ENCODE assay signal across 10 cellular contexts in genomic region chr12:25054076-25054782, GRCh38.
DNase-seq lines count a peak whose midpoint lies in the region; ATAC-seq and TF ChIP-seq lines count a peak whose summit lies in the region.
"Had no signal": no experiment of that assay in that cellular context is flagged by ENCODE, and none has a peak within 500 bp of the region (broad histone marks: within the 10 kb centered on the region; RNA-seq: fewer than 3 reads in every experiment).

No MANE protein-coding gene starts in this region.

- RAD21 ChIA-PET in HCT116 (lab: Charles Lee; ENCODE audit: low non-redundant PET in 1 of 2, low total read pairs in 2 of 2, uncharacterized antibody in 2 of 2, unreplicated experiment in 2 of 2), result no interaction called here

- peak overlapping the region; percentile 39 for H2AFZ ChIP-seq in HCT116 (ENCODE audit: low read depth, low read length, poor library complexity, severe bottlenecking)

- BruUV-seq in HCT116 (replicated peaks; lab: Mats Ljungman, UMichigan), result no TSS peak

- H3K27ac Mint-ChIP-seq in CD14-positive monocyte (peak overlapping the region; percentile 48 to 96 (median 85)), memory B cell (peak overlapping the region; percentile 96)
- peak overlapping the region; percentile 95 to 100 for H3K27ac Mint-ChIP-seq in activated naive CD4-positive, alpha-beta T cell treated with anti-CD3 and anti-CD28 coated beads, Interleukin-2, amount 50 U/mL, for 72 hours

- ATAC-seq in HCT116, result no peak
- ATAC-seq in activated naive CD4-positive, alpha-beta T cell treated with anti-CD3 and anti-CD28 coated beads, Interleukin-2, amount 50 U/mL, for 72 hours, result peak in 1 of 2 donors; percentile 16
- ATAC-seq in memory B cell (ENCODE audit: low read depth), result no peak
- no peak for ATAC-seq in GM18870 (IDR thresholded peaks at IDR 0.05; ENCODE audit: unreplicated experiment)
- ATAC-seq in HG03095 (IDR thresholded peaks at IDR 0.05; ENCODE audit: unreplicated experiment), result no peak
- no peak for ATAC-seq in GM21390 (IDR thresholded peaks at IDR 0.05; ENCODE audit: unreplicated experiment)
- ATAC-seq: Panc1 had no signal

- H3K4me1 Mint-ChIP-seq in CD14-positive monocyte, result peaks cover 56% of the 10 kb centered on the region
- H3K4me1 Mint-ChIP-seq in memory B cell, result peaks cover 47% of the 10 kb centered on the region

- H3K36me3 Mint-ChIP-seq in CD14-positive monocyte, result peaks cover 1 to 3% of the 10 kb centered on the region in 2 donors
- peaks cover 7 to 17% of the 10 kb centered on the region in 2 donors for H3K36me3 Mint-ChIP-seq in activated naive CD4-positive, alpha-beta T cell treated with anti-CD3 and anti-CD28 coated beads, Interleukin-2, amount 50 U/mL, for 72 hours
- H3K36me3 Mint-ChIP-seq in memory B cell, result peaks cover 8% of the 10 kb centered on the region

- H3K4me2 ChIP-seq in HCT116 (ENCODE audit: low read length), result peak overlapping the region; percentile 1; the same call in 1 of the 2 replicates

- no peak overlapping the region for H3K4me3 ChIP-seq in HCT116 (replicated peaks in 1 of 2; ENCODE audit: low read depth in 1 of 2, low read length in 2 of 2)

- no peaks in the 10 kb centered on the region for H3K79me2 ChIP-seq in HCT116 (ENCODE audit: insufficient read depth, low read length)

- intact Hi-C loops in CD14-positive monocyte (cut with micrococcal nuclease) (no loop called here), HCT116 (cut with micrococcal nuclease) (no loop called here)

- TF ChIP-seq CTCF in CD14-positive monocyte (IDR thresholded peaks at IDR 0.05) (no peak), HCT116 (IDR thresholded peaks at IDR 0.05 in 2 of 3, conservative IDR thresholded peaks at IDR 0.05 in 1 of 3; ENCODE audit: borderline replicate concordance in 1 of 3, insufficient read depth in 1 of 3, low read depth in 2 of 3, low read length in 2 of 3) (no peak)

- H3K4me3 Mint-ChIP-seq in CD14-positive monocyte (peak overlapping the region; percentile 74 to 88), memory B cell (peak overlapping the region; percentile 95)

- H4K20me1 ChIP-seq in HCT116 (ENCODE audit: insufficient read depth), result no peaks in the 10 kb centered on the region

- TF ChIP-seq RAD21 in HCT116 (IDR thresholded peaks at IDR 0.05; ENCODE audit: low read depth), result no peak

- H3K9me2 ChIP-seq in HCT116 (ENCODE audit: insufficient read depth), result no peaks in the 10 kb centered on the region

- POLR2A ChIA-PET in HCT116 (lab: Charles Lee), result no interaction called here

- H3K9me3 ChIP-seq in HCT116 (ENCODE audit: control insufficient read depth in 1 of 2, insufficient read depth in 1 of 2, low read depth in 1 of 2, low read length in 2 of 2), result no peaks in the 10 kb centered on the region

- no peaks in the 10 kb centered on the region for H3K36me3 ChIP-seq in HCT116 (ENCODE audit: control insufficient read depth in 1 of 2, insufficient read depth in 2 of 2, low read length in 2 of 2)

- H3K4me1 ChIP-seq in HCT116 (ENCODE audit: control insufficient read depth in 1 of 2, insufficient read depth in 2 of 2, low read length in 2 of 2), result peaks cover 0 to 6% of the 10 kb centered on the region in 2 experiments; a peak in 2 of 4 replicates

- H3K27me3 Mint-ChIP-seq in CD14-positive monocyte (ENCODE audit: low read depth in 3 of 3) (no peaks in the 10 kb centered on the region), memory B cell (no peaks in the 10 kb centered on the region)

- TF ChIP-seq POLR2A in HCT116 (IDR thresholded peaks at IDR 0.05; ENCODE audit: borderline replicate concordance, extremely low read depth, insufficient read depth, insufficient read length), result no peak

- H3K27ac ChIP-seq in HCT116 (ENCODE audit: low read depth, low read length), result no peak overlapping the region

- CTCF ChIA-PET in HCT116 (lab: Charles Lee), result no interaction called here

- no peak overlapping the region for H3K9ac ChIP-seq in HCT116 (ENCODE audit: low read length)

- DNase-seq in CD14-positive monocyte (ENCODE audit: low spot score), result no peak
- no peak for DNase-seq in HCT116 (ENCODE audit: low read depth, low spot score)
- no peak for DNase-seq in activated naive CD4-positive, alpha-beta T cell treated with anti-CD3 and anti-CD28 coated beads, Interleukin-2, amount 50 U/mL, for 72 hours (ENCODE audit: low spot score in 2 of 2)
- no peak for DNase-seq in memory B cell (ENCODE audit: low spot score in 2 of 2)
- no peak for DNase-seq in AML-193 (lab: John Stamatoyannopoulos, UW)
- DNase-seq: GF-D8 had no signal

- no peaks in the 10 kb centered on the region for H3K27me3 ChIP-seq in HCT116 (ENCODE audit: insufficient read depth, low read length)

- H3K9me3 Mint-ChIP-seq in CD14-positive monocyte (no peaks in the 10 kb centered on the region), memory B cell (no peaks in the 10 kb centered on the region)
- H3K9me3 Mint-ChIP-seq in activated naive CD4-positive, alpha-beta T cell treated with anti-CD3 and anti-CD28 coated beads, Interleukin-2, amount 50 U/mL, for 72 hours, result no peaks in the 10 kb centered on the region

TF ChIP-seq in HCT116, 20 proteins besides CTCF, POLR2A, EP300 and RAD21:
- TF ChIP-seq CEBPB (IDR thresholded peaks at IDR 0.05; ENCODE audit: low read depth) (no peak), EGR1 (IDR thresholded peaks at IDR 0.05; ENCODE audit: low read depth) (no peak), EZH2phosphoT487 (IDR thresholded peaks at IDR 0.05; ENCODE audit: borderline replicate concordance) (no peak), JUND (IDR thresholded peaks at IDR 0.05) (no peak), FOSL1 (IDR thresholded peaks at IDR 0.05; ENCODE audit: low read depth) (no peak), MAX (IDR thresholded peaks at IDR 0.05) (no peak), SIN3A (IDR thresholded peaks at IDR 0.05; ENCODE audit: low read depth) (no peak), ZNF274 (IDR thresholded peaks at IDR 0.05; ENCODE audit: low read depth, low read length) (no peak), SRF (IDR thresholded peaks at IDR 0.05; ENCODE audit: low read depth) (no peak)
- TF ChIP-seq, protein P1, sequence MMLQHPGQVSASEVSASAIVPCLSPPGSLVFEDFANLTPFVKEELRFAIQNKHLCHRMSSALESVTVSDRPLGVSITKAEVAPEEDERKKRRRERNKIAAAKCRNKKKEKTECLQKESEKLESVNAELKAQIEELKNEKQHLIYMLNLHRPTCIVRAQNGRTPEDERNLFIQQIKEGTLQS (IDR thresholded peaks at IDR 0.05), result no peak
- TF ChIP-seq, protein P2, sequence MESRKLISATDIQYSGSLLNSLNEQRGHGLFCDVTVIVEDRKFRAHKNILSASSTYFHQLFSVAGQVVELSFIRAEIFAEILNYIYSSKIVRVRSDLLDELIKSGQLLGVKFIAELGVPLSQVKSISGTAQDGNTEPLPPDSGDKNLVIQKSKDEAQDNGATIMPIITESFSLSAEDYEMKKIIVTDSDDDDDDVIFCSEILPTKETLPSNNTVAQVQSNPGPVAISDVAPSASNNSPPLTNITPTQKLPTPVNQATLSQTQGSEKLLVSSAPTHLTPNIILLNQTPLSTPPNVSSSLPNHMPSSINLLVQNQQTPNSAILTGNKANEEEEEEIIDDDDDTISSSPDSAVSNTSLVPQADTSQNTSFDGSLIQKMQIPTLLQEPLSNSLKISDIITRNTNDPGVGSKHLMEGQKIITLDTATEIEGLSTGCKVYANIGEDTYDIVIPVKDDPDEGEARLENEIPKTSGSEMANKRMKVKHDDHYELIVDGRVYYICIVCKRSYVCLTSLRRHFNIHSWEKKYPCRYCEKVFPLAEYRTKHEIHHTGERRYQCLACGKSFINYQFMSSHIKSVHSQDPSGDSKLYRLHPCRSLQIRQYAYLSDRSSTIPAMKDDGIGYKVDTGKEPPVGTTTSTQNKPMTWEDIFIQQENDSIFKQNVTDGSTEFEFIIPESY (IDR thresholded peaks at IDR 0.05; ENCODE audit: extremely low read depth, insufficient replicate concordance, low read length), result no peak
